ENCODE assay signal across 1 cellular context in genomic region chr11:77175021-77175842, GRCh38.
TF ChIP-seq lines count a peak whose summit lies in the region.

No MANE protein-coding gene starts in this region.

TF ChIP-seq in H1, 55 proteins besides CTCF, POLR2A, EP300 and RAD21 (continued from another document):
- TF ChIP-seq CHD7 (IDR thresholded peaks at IDR 0.05; ENCODE audit: insufficient replicate concordance, low read length), result no peak
- no peak for TF ChIP-seq RNF2 (IDR thresholded peaks at IDR 0.05; ENCODE audit: borderline replicate concordance, low read depth, low read length, missing control alignments, poor library complexity, severe bottlenecking)
- TF ChIP-seq BCL11A (IDR thresholded peaks at IDR 0.05; ENCODE audit: low read depth in 2 of 2, low read length in 2 of 2), result no peak
- TF ChIP-seq, protein P1, sequence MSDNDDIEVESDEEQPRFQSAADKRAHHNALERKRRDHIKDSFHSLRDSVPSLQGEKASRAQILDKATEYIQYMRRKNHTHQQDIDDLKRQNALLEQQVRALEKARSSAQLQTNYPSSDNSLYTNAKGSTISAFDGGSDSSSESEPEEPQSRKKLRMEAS (IDR thresholded peaks at IDR 0.05), result peak; percentile 20; the same call in 1 of the 2 replicates
